ENCODE assay signal across 16 cellular contexts in genomic region chr1:90357980-90358379, GRCh38.
A peak's percentile ranks its signal among the peaks of the same experiment; 100 is the strongest.
DNase-seq lines count a peak whose midpoint lies in the region; ATAC-seq and TF ChIP-seq lines count a peak whose summit lies in the region.
"Had no signal": no experiment of that assay in that cellular context is flagged by ENCODE, and none has a peak within 500 bp of the region (broad histone marks: within the 10 kb centered on the region; RNA-seq: fewer than 3 reads in every experiment).

No MANE protein-coding gene starts in this region.

- peaks cover 3% of the 10 kb centered on the region for H3K27me3 ChIP-seq in mammary epithelial cell (ENCODE audit: insufficient read depth, low read length)
- no peaks in the 10 kb centered on the region for H3K27me3 ChIP-seq in brain microvascular endothelial cell (replicated peaks)
- H3K27me3 ChIP-seq: BLaER1 treated with 17β-estradiol and CSF1 and Interleukin-3, amounts not matched to agents 10 nM and 100 nM; stomach had no signal

- 8% methylated on average over 2 of the region's 2 CpGs for WGBS in mammary epithelial cell (ENCODE audit: low coverage, missing lambda C conversion rate)

- no peaks in the 10 kb centered on the region for H3K9me3 ChIP-seq in mammary epithelial cell (replicated peaks; ENCODE audit: insufficient read depth, low read length)
- H3K9me3 ChIP-seq: BLaER1 treated with 17β-estradiol and CSF1 and Interleukin-3, amounts not matched to agents 10 nM and 100 nM; sigmoid colon; stomach had no signal

- ATAC-seq in GM18502 (IDR thresholded peaks at IDR 0.05; ENCODE audit: poor library complexity, unreplicated experiment) (peak; percentile 83), GM19463 (IDR thresholded peaks at IDR 0.05; ENCODE audit: unreplicated experiment) (peak; percentile 73), HG02973 (IDR thresholded peaks at IDR 0.05; ENCODE audit: unreplicated experiment) (peak; percentile 71)
- ATAC-seq: activated T-helper 17 cell treated with anti-CD3 and anti-CD28 coated beads, Interleukin-2, amount 50 U/mL, for 72 hours had no signal

- H3K9ac ChIP-seq in mammary epithelial cell (ENCODE audit: insufficient read depth, low read length): no peak overlapping the region
- H3K9ac ChIP-seq: BLaER1 treated with 17β-estradiol and CSF1 and Interleukin-3, amounts not matched to agents 10 nM and 100 nM had no signal

- no peaks in the 10 kb centered on the region for H3K4me1 ChIP-seq in mammary epithelial cell (ENCODE audit: insufficient read depth, low read length)
- H3K4me1 ChIP-seq: BLaER1 treated with 17β-estradiol and CSF1 and Interleukin-3, amounts not matched to agents 10 nM and 100 nM; sigmoid colon; stomach had no signal

- in situ Hi-C loops in mammary epithelial cell (cut with MboI; ENCODE audit: low sequenced_read_pairs in 2 of 2) (no loop called here), ACHN (cut with HindIII; ENCODE audit: low pct_ligation_motif_present, low pct_unique_long_range_greater_than_20kb, low sequenced_read_pairs) (no loop called here), brain microvascular endothelial cell (cut with HindIII; ENCODE audit: low pct_ligation_motif_present, low sequenced_read_pairs) (no loop called here)

- no peaks in the 10 kb centered on the region for H3K36me3 ChIP-seq in mammary epithelial cell (ENCODE audit: insufficient read depth, low read length)
- no peaks in the 10 kb centered on the region for H3K36me3 ChIP-seq in brain microvascular endothelial cell (replicated peaks)
- H3K36me3 ChIP-seq: BLaER1 treated with 17β-estradiol and CSF1 and Interleukin-3, amounts not matched to agents 10 nM and 100 nM; sigmoid colon; stomach had no signal

- no peak overlapping the region for H3K4me3 Mint-ChIP-seq in activated CD4-positive, alpha-beta T cell treated with anti-CD3 and anti-CD28 coated beads, Interleukin-2, amount 10 ng/mL, durations not matched to agents 24 days and 14 days
- H3K4me3 Mint-ChIP-seq: activated T-helper 17 cell treated with anti-CD3 and anti-CD28 coated beads, Interleukin-2, amount 50 U/mL, for 72 hours; endodermal cell; T-helper 1 cell treated with Interleukin-12 subunit alpha and Interleukin-12 subunit beta and Interleukin-4 antibody, amounts not matched to agents 30 μg/mL and 1 μg/mL, for 36 hours had no signal

- H3K36me3 Mint-ChIP-seq in activated CD4-positive, alpha-beta T cell treated with anti-CD3 and anti-CD28 coated beads, Interleukin-2, amount 10 ng/mL, durations not matched to agents 24 days and 14 days (ENCODE audit: low read depth): no peaks in the 10 kb centered on the region

- no peaks in the 10 kb centered on the region for H3K4me1 Mint-ChIP-seq in activated CD4-positive, alpha-beta T cell treated with anti-CD3 and anti-CD28 coated beads, Interleukin-2, amount 10 ng/mL, durations not matched to agents 24 days and 14 days
- H3K4me1 Mint-ChIP-seq: activated T-helper 17 cell treated with anti-CD3 and anti-CD28 coated beads, Interleukin-2, amount 50 U/mL, for 72 hours had no signal

- H3K4me2 ChIP-seq in mammary epithelial cell (ENCODE audit: insufficient read depth, low read depth, low read length): no peak overlapping the region
- H3K4me2 ChIP-seq: BLaER1 treated with 17β-estradiol and CSF1 and Interleukin-3, amounts not matched to agents 10 nM and 100 nM had no signal

- no peak for TF ChIP-seq CTCF in mammary epithelial cell (conservative IDR thresholded peaks at IDR 0.05 in 1 of 2, IDR thresholded peaks at IDR 0.05 in 1 of 2; ENCODE audit: extremely low read depth in 1 of 2, insufficient read depth in 1 of 2, low read depth in 1 of 2, low read length in 2 of 2)
- TF ChIP-seq CTCF in brain microvascular endothelial cell (IDR thresholded peaks at IDR 0.05; ENCODE audit: low read depth, low read length, missing control alignments): no peak

- intact Hi-C loops in mammary epithelial cell (cut with micrococcal nuclease): no loop called here
- intact Hi-C loops in activated CD4-positive, alpha-beta T cell treated with anti-CD3 and anti-CD28 coated beads, Interleukin-2, amount 10 ng/mL, durations not matched to agents 24 days and 14 days (cut with micrococcal nuclease): no loop called here

- no peak overlapping the region for H3K27ac Mint-ChIP-seq in activated CD4-positive, alpha-beta T cell treated with anti-CD3 and anti-CD28 coated beads, Interleukin-2, amount 10 ng/mL, durations not matched to agents 24 days and 14 days
- H3K27ac Mint-ChIP-seq: activated T-helper 17 cell treated with anti-CD3 and anti-CD28 coated beads, Interleukin-2, amount 50 U/mL, for 72 hours; endodermal cell; T-helper 1 cell treated with Interleukin-12 subunit alpha and Interleukin-12 subunit beta and Interleukin-4 antibody, amounts not matched to agents 30 μg/mL and 1 μg/mL, for 36 hours had no signal

- H2AFZ ChIP-seq in mammary epithelial cell (ENCODE audit: low read depth, low read length): no peak overlapping the region

- H4K20me1 ChIP-seq in mammary epithelial cell (ENCODE audit: insufficient read depth, low read length): no peaks in the 10 kb centered on the region
- H4K20me1 ChIP-seq: BLaER1 treated with 17β-estradiol and CSF1 and Interleukin-3, amounts not matched to agents 10 nM and 100 nM had no signal

- H3K4me3 ChIP-seq in mammary epithelial cell (replicated peaks in 1 of 3; ENCODE audit: insufficient read depth in 1 of 3, low read depth in 2 of 3, low read length in 3 of 3): no peak overlapping the region
- no peak overlapping the region for H3K4me3 ChIP-seq in brain microvascular endothelial cell (ENCODE audit: low read depth, low read length)
- H3K4me3 ChIP-seq: BLaER1 treated with 17β-estradiol and CSF1 and Interleukin-3, amounts not matched to agents 10 nM and 100 nM; sigmoid colon; stomach had no signal

- H3K27ac ChIP-seq in mammary epithelial cell (ENCODE audit: insufficient read depth, low read depth, low read length): no peak overlapping the region
- H3K27ac ChIP-seq in brain microvascular endothelial cell: no peak overlapping the region
- H3K27ac ChIP-seq: BLaER1 treated with 17β-estradiol and CSF1 and Interleukin-3, amounts not matched to agents 10 nM and 100 nM; sigmoid colon; stomach had no signal

- no peaks in the 10 kb centered on the region for H3K27me3 Mint-ChIP-seq in activated CD4-positive, alpha-beta T cell treated with anti-CD3 and anti-CD28 coated beads, Interleukin-2, amount 10 ng/mL, durations not matched to agents 24 days and 14 days

- BruUV-seq in mammary epithelial cell (replicated peaks; lab: Mats Ljungman, UMichigan): no TSS peak

- H3K9me3 Mint-ChIP-seq in activated CD4-positive, alpha-beta T cell treated with anti-CD3 and anti-CD28 coated beads, Interleukin-2, amount 10 ng/mL, durations not matched to agents 24 days and 14 days: no peaks in the 10 kb centered on the region
- H3K9me3 Mint-ChIP-seq: activated T-helper 17 cell treated with anti-CD3 and anti-CD28 coated beads, Interleukin-2, amount 50 U/mL, for 72 hours; endodermal cell; T-helper 1 cell treated with Interleukin-12 subunit alpha and Interleukin-12 subunit beta and Interleukin-4 antibody, amounts not matched to agents 30 μg/mL and 1 μg/mL, for 36 hours had no signal

- DNase-seq in mammary epithelial cell (peak; percentile 41), NAMALWA (ENCODE audit: low spot score) (no peak), ACHN (no peak), brain microvascular endothelial cell (no peak)
- DNase-seq in activated CD4-positive, alpha-beta T cell treated with anti-CD3 and anti-CD28 coated beads, Interleukin-2, amount 10 ng/mL, durations not matched to agents 24 days and 14 days: no peak
- DNase-seq: EL, endodermal cell, head of caudate nucleus, sigmoid colon, stomach had no signal

- CTCF ChIA-PET in mammary epithelial cell (lab: Charles Lee; ENCODE audit: low non-redundant PET): no interaction called here

- no peaks in the 10 kb centered on the region for H3K79me2 ChIP-seq in mammary epithelial cell (ENCODE audit: insufficient read depth, low read length)

- dilution Hi-C loops in mammary epithelial cell (cut with HindIII; ENCODE audit: low sequenced_read_pairs): loop anchor here (5.0 kb wide), 1 partner anchor 34 kb away; no protein-coding TSS in a partner anchor
